ENCODE assay signal across 9 cellular contexts in the genomic region with DNA sequence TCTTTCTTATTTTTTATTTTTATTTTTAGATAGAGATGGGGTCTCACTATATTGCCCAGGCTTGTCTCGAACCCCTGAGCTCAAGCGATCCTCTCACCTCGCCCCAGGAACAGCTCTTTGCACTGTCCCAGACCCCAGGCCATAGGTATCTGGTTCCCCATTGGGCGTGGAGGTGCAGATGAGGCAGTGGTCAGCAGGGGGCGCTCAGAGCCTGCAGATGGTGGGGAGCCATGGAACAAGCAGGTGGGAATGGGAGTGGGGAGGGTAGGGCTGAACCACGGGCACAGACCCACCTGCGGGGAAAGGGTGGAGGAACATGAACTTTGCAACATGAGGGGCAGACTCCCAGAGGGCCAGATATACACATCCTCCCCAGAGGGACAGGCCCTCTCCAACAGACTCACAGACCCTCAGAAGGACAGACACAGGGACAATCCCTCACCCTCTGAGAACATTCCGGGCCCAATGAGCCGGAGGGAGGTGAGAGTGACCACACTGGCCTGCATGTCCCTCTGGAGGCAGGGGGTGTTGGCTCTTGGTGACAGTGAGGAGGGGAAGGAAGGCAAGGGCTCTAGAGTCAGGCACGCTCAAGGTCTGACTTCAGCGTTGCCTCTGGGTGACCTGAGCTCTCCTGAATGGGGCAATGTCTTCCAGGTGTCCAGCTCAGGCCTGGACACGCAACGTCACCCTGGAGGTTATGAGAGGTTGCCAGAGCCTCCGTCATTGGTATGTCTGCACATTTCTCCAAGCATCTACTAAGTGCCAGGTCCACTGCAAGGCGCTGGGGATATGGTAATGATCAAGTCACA. TPM values are rescaled to one million over a fixed set of nuclear protein-coding genes. Genes with fewer than 3 reads are reported as not detected.
A peak's percentile ranks its signal among the peaks of the same experiment; 100 is the strongest.
DNase-seq lines count a peak whose midpoint lies in the region; ATAC-seq, FAIRE-seq and TF ChIP-seq lines count a peak whose summit lies in the region.
"Had no signal": no experiment of that assay in that cellular context is flagged by ENCODE, and none has a peak within 500 bp of the region (broad histone marks: within the 10 kb centered on the region; RNA-seq: fewer than 3 reads in every experiment).

No MANE protein-coding gene starts in this region.

- no peak overlapping the region for H3K4me3 ChIP-seq in DND-41 (ENCODE audit: low read depth in 1 of 2, low read length in 2 of 2)

- DNase-seq in DND-41 (peak; percentile 69), KBM-7 (peak; percentile 74), SHP77 treated with DMSO at 0.1 percent for 48 hours (lab: John Stamatoyannopoulos, UW) (peak; percentile 36), glutamatergic neuron (peak; percentile 90), posterior cingulate gyrus (peak; percentile 57 to 97 (median 85)), urothelium cell line (ENCODE audit: low spot score) (peak; percentile 78)
- peak; percentile 83 for DNase-seq in activated naive CD4-positive, alpha-beta T cell treated with anti-CD3 and anti-CD28 coated beads for 36 hours

- CTCF ChIA-PET in activated naive CD4-positive, alpha-beta T cell treated with anti-CD3 and anti-CD28 coated beads for 36 hours (lab: Charles Lee): interaction anchor here (0.6 to 2.6 kb wide), 30 partner anchors 9 to 723 kb away, joined by 3 to 31 read pairs (median 4); no protein-coding TSS in a partner anchor

- no peak overlapping the region for H3K9ac ChIP-seq in DND-41 (ENCODE audit: low read depth, low read length)

- no peak overlapping the region for H3K4me3 Mint-ChIP-seq in activated naive CD4-positive, alpha-beta T cell treated with anti-CD3 and anti-CD28 coated beads for 36 hours
- no peak overlapping the region for H3K4me3 Mint-ChIP-seq in glutamatergic neuron (ENCODE audit: unreplicated experiment)

- in situ Hi-C loops in KBM-7 (cut with MboI; ENCODE audit: low pct_unique_long_range_greater_than_20kb, low sequenced_read_pairs): loop anchor here (10.0 kb wide), 1 partner anchor 718 kb away; no protein-coding TSS in a partner anchor

- H2AFZ ChIP-seq in DND-41 (ENCODE audit: low read depth, low read length): no peak overlapping the region

- no peaks in the 10 kb centered on the region for H3K9me3 Mint-ChIP-seq in activated naive CD4-positive, alpha-beta T cell treated with anti-CD3 and anti-CD28 coated beads for 36 hours
- H3K9me3 Mint-ChIP-seq in glutamatergic neuron (ENCODE audit: unreplicated experiment): peaks cover 2% of the 10 kb centered on the region

- H3K9me3 ChIP-seq in DND-41 (ENCODE audit: insufficient read depth, low read length, severe bottlenecking): no peaks in the 10 kb centered on the region

- no peak overlapping the region for H3K4me2 ChIP-seq in DND-41 (ENCODE audit: insufficient read depth, low read length)

- TF ChIP-seq CTCF in DND-41 (IDR thresholded peaks at IDR 0.05; ENCODE audit: borderline replicate concordance, extremely low read depth, low read length, poor library complexity, severe bottlenecking) (peak; percentile 96), glutamatergic neuron (IDR thresholded peaks at IDR 0.05; ENCODE audit: partially characterized antibody, unreplicated experiment) (peak; percentile 95)

- no peaks in the 10 kb centered on the region for H3K79me2 ChIP-seq in DND-41 (ENCODE audit: insufficient read depth, low read length)

- intact Hi-C loops in activated naive CD4-positive, alpha-beta T cell treated with anti-CD3 and anti-CD28 coated beads for 36 hours (cut with micrococcal nuclease): loop anchor here (1.0 to 10.0 kb wide), 5 partner anchors 122 to 722 kb away; no protein-coding TSS in a partner anchor
- intact Hi-C loops in posterior cingulate gyrus (cut with DNase I): loop anchor here (1.0 to 2.0 kb wide), 4 partner anchors 56 to 824 kb away; no protein-coding TSS in a partner anchor

- H3K36me3 Mint-ChIP-seq in activated naive CD4-positive, alpha-beta T cell treated with anti-CD3 and anti-CD28 coated beads for 36 hours (ENCODE audit: low read depth): no peaks in the 10 kb centered on the region
- no peaks in the 10 kb centered on the region for H3K36me3 Mint-ChIP-seq in glutamatergic neuron (ENCODE audit: unreplicated experiment)

- peak; percentile 56 for FAIRE-seq in urothelium cell line (lab: Jason Lieb, UNC)

- H3K27me3 ChIP-seq in DND-41 (ENCODE audit: insufficient read depth, low read length, poor library complexity): no peaks in the 10 kb centered on the region

- H3K4me1 ChIP-seq in DND-41 (ENCODE audit: insufficient read depth, low read length): no peaks in the 10 kb centered on the region

- ATAC-seq in DND-41 (ENCODE audit: insufficient read depth, low read depth): peak; percentile 92
- no peak for ATAC-seq in HG03095 (IDR thresholded peaks at IDR 0.05; ENCODE audit: unreplicated experiment)

- H3K36me3 ChIP-seq in DND-41 (ENCODE audit: insufficient read depth, low read length): no peaks in the 10 kb centered on the region

- H3K27me3 Mint-ChIP-seq in activated naive CD4-positive, alpha-beta T cell treated with anti-CD3 and anti-CD28 coated beads for 36 hours (ENCODE audit: low read depth): no peaks in the 10 kb centered on the region
- H3K27me3 Mint-ChIP-seq in glutamatergic neuron (ENCODE audit: unreplicated experiment): peaks cover 2% of the 10 kb centered on the region

- peaks cover 26% of the 10 kb centered on the region for H3K4me1 Mint-ChIP-seq in activated naive CD4-positive, alpha-beta T cell treated with anti-CD3 and anti-CD28 coated beads for 36 hours (ENCODE audit: low read depth)
- no peaks in the 10 kb centered on the region for H3K4me1 Mint-ChIP-seq in glutamatergic neuron (ENCODE audit: low read depth, unreplicated experiment)

- H3K27ac Mint-ChIP-seq in activated naive CD4-positive, alpha-beta T cell treated with anti-CD3 and anti-CD28 coated beads for 36 hours: no peak overlapping the region
- H3K27ac Mint-ChIP-seq in glutamatergic neuron (ENCODE audit: unreplicated experiment): no peak overlapping the region

- 0 out of 2 replicates have a peak, but pooled peaks cover 4% of the 10 kb centered on the region for H4K20me1 ChIP-seq in DND-41 (ENCODE audit: insufficient read depth, low read length)

- no peak overlapping the region for H3K27ac ChIP-seq in DND-41 (ENCODE audit: low read length)

RNA-seq across cellular contexts. Expression of a gene that starts 34.9 kb away (rescaled TPM):
- total RNA-seq in activated naive CD4-positive, alpha-beta T cell treated with anti-CD3 and anti-CD28 coated beads for 36 hours: not detected
- not detected for total RNA-seq in glutamatergic neuron (ENCODE audit: unreplicated experiment)
- total RNA-seq: activated CD8-positive, alpha-beta memory T cell treated with anti-CD3 and anti-CD28 coated beads for 36 hours had no signal

Comparison
In these comparisons a context has a peak if more than half of its experiments do, and no peak if none do; other contexts are left out.
1. DNase-seq: peak in every context shown above with its lines; median percentile 90 in glutamatergic neuron; 85 in posterior cingulate gyrus; 83 in activated naive CD4-positive, alpha-beta T cell treated with anti-CD3 and anti-CD28 coated beads for 36 hours; 78 in urothelium cell line; 74 in KBM-7; 69 in DND-41; 36 in SHP77 treated with DMSO at 0.1 percent for 48 hours.